9 cellular contexts compared by ENCODE assay signal in the genomic region with DNA sequence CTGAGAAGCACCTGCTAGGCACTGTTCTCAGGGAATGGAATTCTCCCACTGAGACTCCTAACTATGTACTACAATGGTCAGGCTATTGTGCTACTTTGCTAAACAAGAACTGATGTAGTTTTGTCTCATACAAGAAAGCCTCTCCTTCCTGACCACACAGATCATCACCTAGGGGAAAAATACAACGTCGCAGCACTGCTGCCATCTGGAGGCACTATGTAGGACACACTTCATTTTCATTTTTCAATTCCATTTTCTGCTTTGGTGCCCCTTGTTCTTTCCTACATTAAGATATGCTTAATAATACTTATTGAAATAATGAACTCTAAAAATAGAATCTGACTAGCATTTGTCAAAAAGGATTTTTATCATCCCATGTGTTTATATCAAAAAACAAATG. TPM values are rescaled to one million over a fixed set of nuclear protein-coding genes. Genes with fewer than 3 reads are reported as not detected.
A peak's percentile ranks its signal among the peaks of the same experiment; 100 is the strongest.
DNase-seq lines count a peak whose midpoint lies in the region; ATAC-seq and TF ChIP-seq lines count a peak whose summit lies in the region.
"Had no signal": no experiment of that assay in that cellular context is flagged by ENCODE, and none has a peak within 500 bp of the region (broad histone marks: within the 10 kb centered on the region; RNA-seq: fewer than 3 reads in every experiment).

No MANE protein-coding gene starts in this region.

- intact Hi-C loops in tibial artery (cut with DNase I; ENCODE audit: low total_unique reads), result loop anchor here (5.0 kb wide), 1 partner anchor 1989 kb away; no protein-coding TSS in a partner anchor

- no peak overlapping the region for H3K27ac Mint-ChIP-seq in glutamatergic neuron (ENCODE audit: unreplicated experiment)

- no peaks in the 10 kb centered on the region for H3K27me3 Mint-ChIP-seq in glutamatergic neuron (ENCODE audit: unreplicated experiment)

- peaks cover 55 to 60% (median 60%) of the 10 kb centered on the region in 3 donors for H3K36me3 ChIP-seq in tibial artery

- H3K4me3 Mint-ChIP-seq in glutamatergic neuron (ENCODE audit: unreplicated experiment), result no peak overlapping the region

- ATAC-seq in GM21786 (IDR thresholded peaks at IDR 0.05; ENCODE audit: unreplicated experiment), result peak; percentile 78
- ATAC-seq in stimulated activated naive CD8-positive, alpha-beta T cell treated with anti-CD3 and anti-CD28 coated beads, Interleukin-15, Interleukin-2, amounts not matched to agents 100 U/mL and 50 U/mL, for 24 hours, result peak; percentile 51

- H3K27ac ChIP-seq in 22Rv1, result no peak overlapping the region
- H3K27ac ChIP-seq in VCaP, result no peak overlapping the region
- no peak overlapping the region for H3K27ac ChIP-seq in tibial artery

- H3K9me3 Mint-ChIP-seq in glutamatergic neuron (ENCODE audit: unreplicated experiment), result no peaks in the 10 kb centered on the region

- H3K4me1 Mint-ChIP-seq in glutamatergic neuron (ENCODE audit: low read depth, unreplicated experiment), result no peaks in the 10 kb centered on the region

- no peaks in the 10 kb centered on the region for H3K9me3 ChIP-seq in tibial artery

- no peak overlapping the region for H3K4me3 ChIP-seq in tibial artery

- H3K27me3 ChIP-seq in tibial artery, result no peaks in the 10 kb centered on the region

- H3K36me3 Mint-ChIP-seq in glutamatergic neuron (ENCODE audit: unreplicated experiment), result peaks cover 10% of the 10 kb centered on the region

- peak; percentile 75 for TF ChIP-seq CTCF in 22Rv1 (IDR thresholded peaks at IDR 0.05)
- peak; percentile 85 for TF ChIP-seq CTCF in VCaP (conservative IDR thresholded peaks at IDR 0.05)
- peak; percentile 57 for TF ChIP-seq CTCF in glutamatergic neuron (IDR thresholded peaks at IDR 0.05; ENCODE audit: partially characterized antibody, unreplicated experiment)
- TF ChIP-seq CTCF in tibial artery (IDR thresholded peaks at IDR 0.05), result no peak

- DNase-seq in ELF-1 (ENCODE audit: low read depth, low spot score) (peak; percentile 21), HT1080 (ENCODE audit: low read depth) (peak; percentile 24), glutamatergic neuron (peak; percentile 30), tibial artery (no peak)
- no peak for DNase-seq in stimulated activated naive CD8-positive, alpha-beta T cell treated with anti-CD3 and anti-CD28 coated beads, Interleukin-15, Interleukin-2, amounts not matched to agents 100 U/mL and 50 U/mL, for 24 hours

- H3K4me1 ChIP-seq in tibial artery, result no peaks in the 10 kb centered on the region

RNA-seq across cellular contexts. Expression of gene PROSER1, which starts 21.1 kb away (rescaled TPM):
- total RNA-seq in HT1080 (2014; rRNA removed; shearing (Covaris generic)), result 11.9 and 12.8 TPM in 2 replicates
- polyA plus RNA-seq in HT1080 (2015; cell fraction: cytosol; rRNA removed), result 21.5 and 28.4 TPM in 2 replicates
- 38.5 and 46.2 TPM in 2 replicates for polyA plus RNA-seq in HT1080 (2015; cell fraction: nucleus; rRNA removed)
- 63.7 TPM for total RNA-seq in glutamatergic neuron (ENCODE audit: unreplicated experiment)

RNA-seq across cellular contexts. Expression of gene NHLRC3, which starts 21.5 kb away (rescaled TPM):
- 4.7 and 5.4 TPM in 2 replicates for total RNA-seq in HT1080 (2014; rRNA removed; shearing (Covaris generic))
- polyA plus RNA-seq in HT1080 (2015; cell fraction: cytosol; rRNA removed), result 5.2 and 6.3 TPM in 2 replicates
- 23.0 and 25.7 TPM in 2 replicates for polyA plus RNA-seq in HT1080 (2015; cell fraction: nucleus; rRNA removed)
- total RNA-seq in glutamatergic neuron (ENCODE audit: unreplicated experiment), result 16.2 TPM

RNA-seq across cellular contexts. Expression of gene STOML3, which starts 26.2 kb away (rescaled TPM):
- not detected in 2 replicates for total RNA-seq in HT1080 (2014; rRNA removed; shearing (Covaris generic))
- polyA plus RNA-seq in HT1080 (2015; cell fraction: cytosol; rRNA removed), result not detected in 2 replicates
- polyA plus RNA-seq in HT1080 (2015; cell fraction: nucleus; rRNA removed), result not detected in 2 replicates
- total RNA-seq in glutamatergic neuron (ENCODE audit: unreplicated experiment), result not detected
- total RNA-seq: glomerular endothelial cell had no signal

Comparison
In these comparisons a context has a peak if more than half of its experiments do, and no peak if none do; other contexts are left out.
1. CTCF ChIP-seq: peak in 22Rv1 (single experiment), VCaP (single experiment) and glutamatergic neuron (single experiment); none in tibial artery (0 of 2).
2. DNase-seq: peak in ELF-1 (single experiment), HT1080 (single experiment) and glutamatergic neuron (single experiment); none in stimulated activated naive CD8-positive, alpha-beta T cell treated with anti-CD3 and anti-CD28 coated beads, Interleukin-15, Interleukin-2, amounts not matched to agents 100 U/mL and 50 U/mL, for 24 hours (single experiment) and tibial artery (0 of 2).